9 cellular contexts compared by ENCODE assay signal in genomic region chr1:151371744-151372410, GRCh38. TPM values are rescaled to one million over a fixed set of nuclear protein-coding genes. Genes with fewer than 3 reads are reported as not detected.
A peak's percentile ranks its signal among the peaks of the same experiment; 100 is the strongest.
DNase-seq lines count a peak whose midpoint lies in the region; ATAC-seq, FAIRE-seq and TF ChIP-seq lines count a peak whose summit lies in the region.
"Had no signal": no experiment of that assay in that cellular context is flagged by ENCODE, and none has a peak within 500 bp of the region (broad histone marks: within the 10 kb centered on the region; RNA-seq: fewer than 3 reads in every experiment).

No MANE protein-coding gene starts in this region.

- H3K36me3 ChIP-seq in ACC112 (ENCODE audit: insufficient read depth, low read length) (no peaks in the 10 kb centered on the region), K562 (ENCODE audit: control insufficient read depth, insufficient read depth, low read length) (peaks cover 10% of the 10 kb centered on the region; the same call in 2 of the 3 replicates), testis (ENCODE audit: low read depth, missing control alignments) (no peaks in the 10 kb centered on the region), WERI-Rb-1 (no peaks in the 10 kb centered on the region)

- intact Hi-C loops in K562 (cut with micrococcal nuclease) (loop anchor here (1.0 kb wide), 1 partner anchor 25 kb away; the partner anchor contains the start of gene RFX5), testis (cut with DNase I; ENCODE audit: low total_unique reads) (no loop called here)

- H3K79me2 ChIP-seq in ACC112 (ENCODE audit: control insufficient read depth, insufficient read depth, low read length, unreplicated experiment) = no peaks in the 10 kb centered on the region
- H3K79me2 ChIP-seq in K562 (ENCODE audit: control insufficient read depth, insufficient read depth, low read length) = peaks cover 16% of the 10 kb centered on the region

- H3K4me2 ChIP-seq in K562 (ENCODE audit: insufficient read depth, low read length) = peak overlapping the region; percentile 92

- H3K4me1 ChIP-seq in ACC112 (ENCODE audit: control insufficient read depth, insufficient read depth, low read length, unreplicated experiment) (peaks cover 27% of the 10 kb centered on the region), K562 (replicated peaks in 1 of 2; ENCODE audit: control insufficient read depth in 2 of 2, insufficient read depth in 2 of 2, low read length in 2 of 2) (peaks cover 32 to 48% of the 10 kb centered on the region in 2 experiments), testis (peaks cover 16% of the 10 kb centered on the region)

- TF ChIP-seq RAD21 in K562 (CRISPR knock-in tag; conservative IDR thresholded peaks at IDR 0.05 in 1 of 2, IDR thresholded peaks at IDR 0.05 in 1 of 2) = no peak

- WGBS in K562 (ENCODE audit: insufficient coverage, low coverage, missing lambda C conversion rate) = 36% methylated on average over 8 of the region's 8 CpGs
- 44 to 51% methylated on average over 6 to 8 of the region's 8 CpGs for WGBS in testis, 2 donors

- CTCF ChIA-PET in K562 (lab: Yijun Ruan, JAX; ENCODE audit: low intra/inter-chr PET ratio) = no interaction called here

- no peaks in the 10 kb centered on the region for H3K9me1 ChIP-seq in K562 (ENCODE audit: control insufficient read depth, insufficient read depth, low read length)

- H3K27ac ChIP-seq in ACC112 (ENCODE audit: low read depth, low read length) (peak overlapping the region; percentile 16; the same call in 1 of the 2 replicates), K562 (ENCODE audit: extremely low read depth, low read depth, low read length) (peak overlapping the region; percentile 65), testis (peak overlapping the region; percentile 34 to 61), WERI-Rb-1 (no peak overlapping the region)

- no peak for FAIRE-seq in K562 (lab: Jason Lieb, UNC)

- POLR2A ChIA-PET in K562 (lab: Yijun Ruan, JAX) = interaction anchor here (0.6 to 1.6 kb wide), 9 partner anchors 12 to 158 kb away, joined by 3 to 12 read pairs (median 4); partner anchors contain the start of gene PSMB4

- TF ChIP-seq CTCF in K562 (IDR thresholded peaks at IDR 0.05 in 2 of 3, conservative IDR thresholded peaks at IDR 0.05 in 1 of 3; ENCODE audit: insufficient read depth in 2 of 3, low read depth in 1 of 3, low read length in 3 of 3) = no peak
- TF ChIP-seq CTCF in testis (IDR thresholded peaks at IDR 0.05) = no peak
- no peak for TF ChIP-seq CTCF in WERI-Rb-1 (IDR thresholded peaks at IDR 0.05; ENCODE audit: low read depth, low read length)

- H3K9me3 ChIP-seq in K562 (replicated peaks; ENCODE audit: control insufficient read depth, insufficient read depth, low read depth, low read length) (no peaks in the 10 kb centered on the region), testis (no peaks in the 10 kb centered on the region), WERI-Rb-1 (ENCODE audit: severe bottlenecking) (no peaks in the 10 kb centered on the region)

- H2AFZ ChIP-seq in ACC112 (ENCODE audit: low read length, unreplicated experiment) (no peak overlapping the region), K562 (ENCODE audit: low read depth, low read length) (peak overlapping the region; percentile 93)

- no peaks in the 10 kb centered on the region for H4K20me1 ChIP-seq in K562 (replicated peaks; ENCODE audit: control insufficient read depth, insufficient read depth, low read length)

- no peak for TF ChIP-seq EP300 in K562 (IDR thresholded peaks at IDR 0.05; ENCODE audit: low read length)

- TSS peak; percentile 72 for BruUV-seq in K562 (replicated peaks; lab: Mats Ljungman, UMichigan)

- peak overlapping the region; percentile 62 to 68 for H3K9ac ChIP-seq in K562 (ENCODE audit: insufficient read depth in 1 of 2, low read depth in 2 of 2, low read length in 2 of 2)

- TF ChIP-seq POLR2A in K562 (conservative IDR thresholded peaks at IDR 0.05) (no peak), testis (IDR thresholded peaks at IDR 0.05) (no peak)

- peak; percentile 85 for DNase-seq in NCI-H1694 (lab: John Stamatoyannopoulos, UW)
- peak in 2 of 4 experiments; percentile 28 to 34 for DNase-seq in K562 (ENCODE audit: extremely low read depth in 1 of 4, low spot score in 3 of 4)
- DNase-seq in kidney tubule cell (ENCODE audit: low spot score) = peak; percentile 44
- DNase-seq in testis = no peak
- DNase-seq in WERI-Rb-1 = no peak
- no peak for DNase-seq in 8988T
- DNase-seq: CD4-positive, CD25-positive, alpha-beta regulatory T cell had no signal

- in situ Hi-C loops in K562 (cut with MboI) = no loop called here

- H3K27me3 ChIP-seq in ACC112 (ENCODE audit: insufficient read depth, low read length) = no peaks in the 10 kb centered on the region
- H3K27me3 ChIP-seq in K562 (ENCODE audit: control insufficient read depth in 2 of 2, insufficient read depth in 2 of 2, low read length in 2 of 2) = no peaks in the 10 kb centered on the region
- H3K27me3 ChIP-seq in testis = no peaks in the 10 kb centered on the region
- no peaks in the 10 kb centered on the region for H3K27me3 ChIP-seq in WERI-Rb-1 (ENCODE audit: insufficient read depth, low read depth, severe bottlenecking)

- ATAC-seq in K562 (peak; percentile 40), HG03097 (IDR thresholded peaks at IDR 0.05; ENCODE audit: low FRiP score, unreplicated experiment) (no peak)

- H3K4me3 ChIP-seq in ACC112 (ENCODE audit: low read depth, low read length) (peak overlapping the region; percentile 81), K562 (peak overlapping the region; percentile 49), testis (peak overlapping the region; percentile 6 to 26), WERI-Rb-1 (ENCODE audit: low read depth, low read length) (no peak overlapping the region)

RNA-seq across cellular contexts. Expression of gene SELENBP1, which starts 0.6 kb away (rescaled TPM):
- 76.1 and 163 TPM in 2 replicates for total RNA-seq in K562 (2011; cell fraction: chromatin; rRNA removed; ENCODE audit: low replicate concordance)
- 110 and 113 TPM in 2 replicates for total RNA-seq in K562 (2011; cell fraction: nucleolus; rRNA removed)
- 76.5 and 80.5 TPM in 2 replicates for total RNA-seq in K562 (2011; cell fraction: nucleoplasm; rRNA removed)
- 40.7 and 62.2 TPM in 2 replicates for total RNA-seq in K562 (2014; rRNA removed)
- 18.9 and 28.3 TPM in 2 replicates for total RNA-seq in K562 (2014; rRNA removed; fragmentation: Illumina TruSeq; extraction: Trizol)
- 25.8 and 25.9 TPM in 2 replicates for total RNA-seq in K562 (2015; rRNA removed; fragmentation: Illumina TruSeq; extraction: Trizol)
- 41.9 and 42.9 TPM in 2 replicates for total RNA-seq in K562 (2021)
- 30.2 and 53.7 TPM in 2 replicates for polyA plus RNA-seq in K562 (2011; rRNA removed)
- 28.6 and 82.9 TPM in 2 replicates for polyA plus RNA-seq in K562 (2011; cell fraction: cytosol; rRNA removed)
- polyA plus RNA-seq in K562 (2011; cell fraction: nucleus; rRNA removed) = 144 and 349 TPM in 2 replicates
- 52.3 and 57.9 TPM in 2 replicates for polyA plus RNA-seq in K562 (2012)
- 45.0 and 45.3 TPM in 2 replicates for polyA plus RNA-seq in K562 (2014; fragmentation: Illumina TruSeq; extraction: Trizol)
- polyA plus RNA-seq in K562 (2014; fragmentation: Nextera tagmentation; extraction: Ambion mirVana) = 10 to 100 TPM; 52.1 to 81.2 TPM
- 47.1 and 50.8 TPM in 2 replicates for polyA plus RNA-seq in K562 (2014; rRNA removed)
- polyA minus RNA-seq in K562 (2011; rRNA and poly(A)+ RNA removed) = 15.3 and 44.9 TPM in 2 replicates
- 26.6 and 29.5 TPM in 2 replicates for polyA minus RNA-seq in K562 (2011; cell fraction: cytosol; rRNA and poly(A)+ RNA removed)
- polyA minus RNA-seq in K562 (2011; cell fraction: nucleus; rRNA and poly(A)+ RNA removed) = 16.6 and 24.6 TPM in 2 replicates
- 10 to 100 TPM; 13.0 to 15.1 TPM for total RNA-seq in testis
- 31.8 TPM for polyA plus RNA-seq in testis (ENCODE audit: insufficient read depth, low read depth, low replicate concordance)
- total RNA-seq: CD4-positive, CD25-positive, alpha-beta regulatory T cell had no signal
- polyA plus RNA-seq: CD4-positive, CD25-positive, alpha-beta regulatory T cell had no signal

RNA-seq across cellular contexts. Expression of gene RFX5, which starts 24.8 kb away (rescaled TPM):
- total RNA-seq in K562 (2011; cell fraction: chromatin; rRNA removed; ENCODE audit: low replicate concordance) = 32.5 and 45.8 TPM in 2 replicates
- total RNA-seq in K562 (2011; cell fraction: nucleolus; rRNA removed) = 29.5 and 32.4 TPM in 2 replicates
- total RNA-seq in K562 (2011; cell fraction: nucleoplasm; rRNA removed) = 32.8 and 34.1 TPM in 2 replicates
- total RNA-seq in K562 (2014; rRNA removed) (25.7 and 30.5 TPM in 2 replicates), K562 (2014; rRNA removed; fragmentation: Illumina TruSeq; extraction: Trizol) (32.2 and 34.6 TPM in 2 replicates), K562 (2015; rRNA removed; fragmentation: Illumina TruSeq; extraction: Trizol) (29.4 and 30.4 TPM in 2 replicates), K562 (2021) (32.7 and 36.1 TPM in 2 replicates), testis (10 to 100 TPM; 18.8 to 19.8 TPM)
- polyA plus RNA-seq in K562 (2011; rRNA removed) (38.5 and 40.3 TPM in 2 replicates), K562 (2014; fragmentation: Illumina TruSeq; extraction: Trizol) (36.2 and 48.2 TPM in 2 replicates), K562 (2014; fragmentation: Nextera tagmentation; extraction: Ambion mirVana) (1 to 10 TPM; 3.8 to 4.9 TPM), K562 (2014; rRNA removed) (27.9 and 32.3 TPM in 2 replicates), testis (ENCODE audit: insufficient read depth, low read depth, low replicate concordance) (43.6 TPM)
- 16.5 and 17.9 TPM in 2 replicates for polyA plus RNA-seq in K562 (2011; cell fraction: cytosol; rRNA removed)
- 77.0 and 80.0 TPM in 2 replicates for polyA plus RNA-seq in K562 (2011; cell fraction: nucleus; rRNA removed)
- 20.9 and 31.9 TPM in 2 replicates for polyA plus RNA-seq in K562 (2012)
- 23.8 and 26.6 TPM in 2 replicates for polyA minus RNA-seq in K562 (2011; rRNA and poly(A)+ RNA removed)
- 13.5 and 15.0 TPM in 2 replicates for polyA minus RNA-seq in K562 (2011; cell fraction: cytosol; rRNA and poly(A)+ RNA removed)
- 17.4 and 27.3 TPM in 2 replicates for polyA minus RNA-seq in K562 (2011; cell fraction: nucleus; rRNA and poly(A)+ RNA removed)

RNA-seq across cellular contexts. Expression of gene PSMB4, which starts 27.5 kb away (rescaled TPM):
- 160 and 206 TPM in 2 replicates for total RNA-seq in K562 (2011; cell fraction: chromatin; rRNA removed; ENCODE audit: low replicate concordance)
- 184 and 193 TPM in 2 replicates for total RNA-seq in K562 (2011; cell fraction: nucleolus; rRNA removed)
- 185 and 201 TPM in 2 replicates for total RNA-seq in K562 (2011; cell fraction: nucleoplasm; rRNA removed)
- total RNA-seq in K562 (2014; rRNA removed) = 443 and 445 TPM in 2 replicates
- 352 and 409 TPM in 2 replicates for total RNA-seq in K562 (2014; rRNA removed; fragmentation: Illumina TruSeq; extraction: Trizol)
- 383 and 397 TPM in 2 replicates for total RNA-seq in K562 (2015; rRNA removed; fragmentation: Illumina TruSeq; extraction: Trizol)
- 411 and 426 TPM in 2 replicates for total RNA-seq in K562 (2021)
- 448 and 475 TPM in 2 replicates for polyA plus RNA-seq in K562 (2011; rRNA removed)
- 758 and 988 TPM in 2 replicates for polyA plus RNA-seq in K562 (2011; cell fraction: cytosol; rRNA removed)
- polyA plus RNA-seq in K562 (2011; cell fraction: nucleus; rRNA removed) = 508 and 716 TPM in 2 replicates
- 308 and 436 TPM in 2 replicates for polyA plus RNA-seq in K562 (2012)
- 559 and 568 TPM in 2 replicates for polyA plus RNA-seq in K562 (2014; fragmentation: Illumina TruSeq; extraction: Trizol)
- 100 to 1,000 TPM; 638 to 674 TPM for polyA plus RNA-seq in K562 (2014; fragmentation: Nextera tagmentation; extraction: Ambion mirVana)
- polyA plus RNA-seq in K562 (2014; rRNA removed) = 603 and 655 TPM in 2 replicates
- 273 and 300 TPM in 2 replicates for polyA minus RNA-seq in K562 (2011; rRNA and poly(A)+ RNA removed)
- polyA minus RNA-seq in K562 (2011; cell fraction: cytosol; rRNA and poly(A)+ RNA removed) = 202 TPM in 2 replicates
- polyA minus RNA-seq in K562 (2011; cell fraction: nucleus; rRNA and poly(A)+ RNA removed) = 71.4 and 104 TPM in 2 replicates
- 100 to 1,000 TPM; 155 to 186 TPM for total RNA-seq in testis
- 179 TPM for polyA plus RNA-seq in testis (ENCODE audit: insufficient read depth, low read depth, low replicate concordance)

RNA-seq across cellular contexts. Expression of gene PI4KB, which starts 44.7 kb away (rescaled TPM):
- 172 and 273 TPM in 2 replicates for total RNA-seq in K562 (2011; cell fraction: chromatin; rRNA removed; ENCODE audit: low replicate concordance)
- total RNA-seq in K562 (2011; cell fraction: nucleolus; rRNA removed) = 144 and 147 TPM in 2 replicates
- 134 and 144 TPM in 2 replicates for total RNA-seq in K562 (2011; cell fraction: nucleoplasm; rRNA removed)
- total RNA-seq in K562 (2014; rRNA removed) = 45.1 and 62.4 TPM in 2 replicates
- 20.5 and 27.9 TPM in 2 replicates for total RNA-seq in K562 (2014; rRNA removed; fragmentation: Illumina TruSeq; extraction: Trizol)
- total RNA-seq in K562 (2015; rRNA removed; fragmentation: Illumina TruSeq; extraction: Trizol) = 30.1 and 32.8 TPM in 2 replicates
- 51.8 and 54.3 TPM in 2 replicates for total RNA-seq in K562 (2021)
- 65.4 and 78.3 TPM in 2 replicates for polyA plus RNA-seq in K562 (2011; rRNA removed)
- 75.5 and 76.8 TPM in 2 replicates for polyA plus RNA-seq in K562 (2011; cell fraction: cytosol; rRNA removed)
- 206 and 207 TPM in 2 replicates for polyA plus RNA-seq in K562 (2011; cell fraction: nucleus; rRNA removed)
- 38.3 and 59.7 TPM in 2 replicates for polyA plus RNA-seq in K562 (2012)
- 55.8 and 58.0 TPM in 2 replicates for polyA plus RNA-seq in K562 (2014; fragmentation: Illumina TruSeq; extraction: Trizol)
- polyA plus RNA-seq in K562 (2014; fragmentation: Nextera tagmentation; extraction: Ambion mirVana) = 1 to 10 TPM; 3.1 to 8.9 TPM
- polyA plus RNA-seq in K562 (2014; rRNA removed) = 45.9 and 67.2 TPM in 2 replicates
- 89.6 and 112 TPM in 2 replicates for polyA minus RNA-seq in K562 (2011; rRNA and poly(A)+ RNA removed)
- 33.2 and 48.9 TPM in 2 replicates for polyA minus RNA-seq in K562 (2011; cell fraction: cytosol; rRNA and poly(A)+ RNA removed)
- polyA minus RNA-seq in K562 (2011; cell fraction: nucleus; rRNA and poly(A)+ RNA removed) = 41.1 and 46.8 TPM in 2 replicates
- 100 to 1,000 TPM in 1 of 2 donors, 10 to 100 TPM in 1; 87.9 to 103 TPM for total RNA-seq in testis
- 86.8 TPM for polyA plus RNA-seq in testis (ENCODE audit: insufficient read depth, low read depth, low replicate concordance)

Comparison
In these comparisons a context has a peak if more than half of its experiments do, and no peak if none do; other contexts are left out.
1. DNase-seq: peak in NCI-H1694 (single experiment) and kidney tubule cell (single experiment); none in testis (single experiment), WERI-Rb-1 (single experiment) and 8988T (single experiment).